ENCODE assay signal across 7 cellular contexts in genomic region chr1:184222561-184223157, GRCh38.
DNase-seq lines count a peak whose midpoint lies in the region; ATAC-seq, FAIRE-seq and TF ChIP-seq lines count a peak whose summit lies in the region.

No MANE protein-coding gene starts in this region.

- no peaks in the 10 kb centered on the region for H3K9me3 Mint-ChIP-seq in T-helper 2 cell treated with Interferon-gamma antibody and Interleukin-4, amounts not matched to agents 5 μg/mL and 100 μg/mL, for 36 hours

- no peak for ATAC-seq in HG03571 (IDR thresholded peaks at IDR 0.05; ENCODE audit: unreplicated experiment)

- H3K27me3 ChIP-seq in bronchial epithelial cell (ENCODE audit: control insufficient read depth, insufficient read depth, low read length): peaks cover 2% of the 10 kb centered on the region

- no peak overlapping the region for H3K27ac Mint-ChIP-seq in T-helper 2 cell treated with Interferon-gamma antibody and Interleukin-4, amounts not matched to agents 5 μg/mL and 100 μg/mL, for 36 hours

- H3K27me3 Mint-ChIP-seq in T-helper 2 cell treated with Interferon-gamma antibody and Interleukin-4, amounts not matched to agents 5 μg/mL and 100 μg/mL, for 36 hours (ENCODE audit: low read depth): peaks cover 4% of the 10 kb centered on the region

- H3K4me3 ChIP-seq in LNCaP clone FGC (ENCODE audit: low read depth, low read length) (peak overlapping the region; percentile 21), bronchial epithelial cell (ENCODE audit: low read depth, low read length) (no peak overlapping the region)

- peak; percentile 13 for DNase-seq in GM04503 (ENCODE audit: low read depth)
- DNase-seq in LNCaP clone FGC (ENCODE audit: low read depth): no peak
- DNase-seq in T-helper 2 cell treated with Interferon-gamma antibody and Interleukin-4, amounts not matched to agents 5 μg/mL and 100 μg/mL, for 36 hours (ENCODE audit: low spot score): peak; percentile 11
- DNase-seq in bronchial epithelial cell (ENCODE audit: low read depth): peak; percentile 42
- peak; percentile 37 for DNase-seq in kidney glomerular epithelial cell (lab: John Stamatoyannopoulos, UW)
- DNase-seq in stimulated activated CD4-positive, alpha-beta T cell treated with anti-CD3 and anti-CD28 coated beads, Interleukin-2, amount 100 ng/mL, for 24 hours: peak; percentile 45 to 48

- H3K36me3 ChIP-seq in bronchial epithelial cell (ENCODE audit: control insufficient read depth, insufficient read depth, low read length): no peaks in the 10 kb centered on the region

- peaks cover 1% of the 10 kb centered on the region for H3K4me1 Mint-ChIP-seq in T-helper 2 cell treated with Interferon-gamma antibody and Interleukin-4, amounts not matched to agents 5 μg/mL and 100 μg/mL, for 36 hours (ENCODE audit: low read depth)

- H3K36me3 Mint-ChIP-seq in T-helper 2 cell treated with Interferon-gamma antibody and Interleukin-4, amounts not matched to agents 5 μg/mL and 100 μg/mL, for 36 hours (ENCODE audit: low read depth): no peaks in the 10 kb centered on the region

- H3K4me3 Mint-ChIP-seq in T-helper 2 cell treated with Interferon-gamma antibody and Interleukin-4, amounts not matched to agents 5 μg/mL and 100 μg/mL, for 36 hours: no peak overlapping the region

- peak; percentile 47 for FAIRE-seq in bronchial epithelial cell (lab: Jason Lieb, UNC)

- TF ChIP-seq CTCF in LNCaP clone FGC (IDR thresholded peaks at IDR 0.05; ENCODE audit: control insufficient read depth, extremely low read depth, insufficient read depth) (peak; percentile 93), bronchial epithelial cell (IDR thresholded peaks at IDR 0.05; ENCODE audit: insufficient read depth, low read length, severe bottlenecking) (peak; percentile 88)
